ENCODE assay signal across 1 cellular context in genomic region chr6:142874676-142875075, GRCh38.
TF ChIP-seq lines count a peak whose summit lies in the region.

No MANE protein-coding gene starts in this region.

TF ChIP-seq in GM23338, 12 proteins besides CTCF, POLR2A, EP300 and RAD21 (continued from another document):
- TF ChIP-seq REST (IDR thresholded peaks at IDR 0.05; ENCODE audit: unreplicated experiment) = no peak
- no peak for TF ChIP-seq CREB1 (CRISPR knock-in tag; IDR thresholded peaks at IDR 0.05; ENCODE audit: low read depth)
- TF ChIP-seq JUNB (IDR thresholded peaks at IDR 0.05; ENCODE audit: unreplicated experiment) = no peak
- no peak for TF ChIP-seq NANOG (IDR thresholded peaks at IDR 0.05; ENCODE audit: borderline replicate concordance)
- TF ChIP-seq ZNF331 (CRISPR knock-in tag; IDR thresholded peaks at IDR 0.05; ENCODE audit: low read depth) = no peak
